20 cellular contexts compared by ENCODE assay signal in genomic region chr2:68833162-68833561, GRCh38. TPM values are rescaled to one million over a fixed set of nuclear protein-coding genes. Genes with fewer than 3 reads are reported as not detected.
DNase-seq lines count a peak whose midpoint lies in the region; ATAC-seq and TF ChIP-seq lines count a peak whose summit lies in the region.
"Had no signal": no experiment of that assay in that cellular context is flagged by ENCODE, and none has a peak within 500 bp of the region (broad histone marks: within the 10 kb centered on the region; RNA-seq: fewer than 3 reads in every experiment).

No MANE protein-coding gene starts in this region.

- H3K9me3 Mint-ChIP-seq in activated CD4-positive, alpha-beta memory T cell treated with anti-CD3 and anti-CD28 coated beads, Interleukin-2, amount 10 ng/mL, durations not matched to agents 7 days and 5 days: no peaks in the 10 kb centered on the region
- H3K9me3 Mint-ChIP-seq in activated CD4-positive, alpha-beta memory T cell treated with anti-CD3 and anti-CD28 coated beads for 36 hours: no peaks in the 10 kb centered on the region
- H3K9me3 Mint-ChIP-seq: activated T-helper 1 cell treated with anti-CD3 and anti-CD28 coated beads, Interleukin-12 subunit alpha, Interleukin-12 subunit beta, Interleukin-2, Interleukin-4 antibody, amounts not matched to agents 30 ng/mL and 10 ng/mL and 1 ng/mL, durations not matched to agents 14 hours and 24 hours and 36 hours had no signal

- no peak for TF ChIP-seq RAD21 in liver (IDR thresholded peaks at IDR 0.05)

- H3K9ac ChIP-seq in liver (ENCODE audit: low read depth in 1 of 2, low read length in 2 of 2): no peak overlapping the region
- H3K9ac ChIP-seq in stomach smooth muscle (ENCODE audit: low read length in 2 of 2): peak overlapping the region in 1 of 2 donors; percentile 52

- H3K27me3 ChIP-seq in SJCRH30 (no peaks in the 10 kb centered on the region), liver (ENCODE audit: control insufficient read depth in 4 of 4, insufficient read depth in 4 of 4, low read length in 3 of 4) (no peaks in the 10 kb centered on the region), stomach smooth muscle (ENCODE audit: control insufficient read depth in 1 of 2, insufficient read depth in 2 of 2, low read length in 2 of 2) (no peaks in the 10 kb centered on the region), foreskin keratinocyte (no peaks in the 10 kb centered on the region)

- H3K27me3 Mint-ChIP-seq in activated CD4-positive, alpha-beta memory T cell treated with anti-CD3 and anti-CD28 coated beads, Interleukin-2, amount 10 ng/mL, durations not matched to agents 7 days and 5 days: no peaks in the 10 kb centered on the region
- H3K27me3 Mint-ChIP-seq in activated CD4-positive, alpha-beta memory T cell treated with anti-CD3 and anti-CD28 coated beads for 36 hours: no peaks in the 10 kb centered on the region
- H3K27me3 Mint-ChIP-seq: CD4-positive, CD25-positive, alpha-beta regulatory T cell had no signal

- TF ChIP-seq CTCF in liver (IDR thresholded peaks at IDR 0.05; ENCODE audit: low read depth, low read length, missing input control) (no peak), foreskin keratinocyte (conservative IDR thresholded peaks at IDR 0.05) (no peak)

- peaks cover 79% of the 10 kb centered on the region for H3K4me1 Mint-ChIP-seq in activated CD4-positive, alpha-beta memory T cell treated with anti-CD3 and anti-CD28 coated beads, Interleukin-2, amount 10 ng/mL, durations not matched to agents 7 days and 5 days
- H3K4me1 Mint-ChIP-seq in activated CD4-positive, alpha-beta memory T cell treated with anti-CD3 and anti-CD28 coated beads for 36 hours (ENCODE audit: low read depth): peaks cover 82% of the 10 kb centered on the region

- peaks cover 41% of the 10 kb centered on the region for H3K4me1 ChIP-seq in SJCRH30
- peaks cover 0 to 6% (median 2%) of the 10 kb centered on the region in 4 donors for H3K4me1 ChIP-seq in liver (ENCODE audit: control insufficient read depth in 4 of 4, insufficient read depth in 4 of 4, low read length in 3 of 4)
- H3K4me1 ChIP-seq in stomach smooth muscle (ENCODE audit: control insufficient read depth, insufficient read depth, low read length): peaks cover 41% of the 10 kb centered on the region
- peaks cover 9% of the 10 kb centered on the region for H3K4me1 ChIP-seq in foreskin keratinocyte

- H3K4me3 ChIP-seq in SJCRH30 (no peak overlapping the region), liver (ENCODE audit: low read depth in 1 of 3, low read length in 3 of 3) (no peak overlapping the region), stomach smooth muscle (ENCODE audit: low read length in 2 of 2) (no peak overlapping the region)

- H3K4me3 Mint-ChIP-seq in activated CD4-positive, alpha-beta memory T cell treated with anti-CD3 and anti-CD28 coated beads, Interleukin-2, amount 10 ng/mL, durations not matched to agents 7 days and 5 days: no peak overlapping the region
- H3K4me3 Mint-ChIP-seq in activated CD4-positive, alpha-beta memory T cell treated with anti-CD3 and anti-CD28 coated beads for 36 hours: no peak overlapping the region

- no peaks in the 10 kb centered on the region for H3K9me3 ChIP-seq in SJCRH30 (replicated peaks)
- no peaks in the 10 kb centered on the region for H3K9me3 ChIP-seq in liver (ENCODE audit: control insufficient read depth in 4 of 4, low read length in 3 of 4)
- no peaks in the 10 kb centered on the region for H3K9me3 ChIP-seq in stomach smooth muscle (ENCODE audit: control insufficient read depth in 2 of 2, low read length in 2 of 2)

- peak overlapping the region; percentile 70 for H3K27ac Mint-ChIP-seq in activated CD4-positive, alpha-beta memory T cell treated with anti-CD3 and anti-CD28 coated beads, Interleukin-2, amount 10 ng/mL, durations not matched to agents 7 days and 5 days
- H3K27ac Mint-ChIP-seq in activated CD4-positive, alpha-beta memory T cell treated with anti-CD3 and anti-CD28 coated beads for 36 hours: no peak overlapping the region

- H3K36me3 Mint-ChIP-seq in activated CD4-positive, alpha-beta memory T cell treated with anti-CD3 and anti-CD28 coated beads, Interleukin-2, amount 10 ng/mL, durations not matched to agents 7 days and 5 days (ENCODE audit: low read depth): peaks cover 20% of the 10 kb centered on the region
- H3K36me3 Mint-ChIP-seq in activated CD4-positive, alpha-beta memory T cell treated with anti-CD3 and anti-CD28 coated beads for 36 hours: no peaks in the 10 kb centered on the region
- H3K36me3 Mint-ChIP-seq: CD4-positive, CD25-positive, alpha-beta regulatory T cell had no signal

- ATAC-seq in foreskin keratinocyte (no peak), GM21529 (IDR thresholded peaks at IDR 0.05; ENCODE audit: unreplicated experiment) (no peak)

- peak overlapping the region; percentile 57 for H3K27ac ChIP-seq in SJCRH30
- peak overlapping the region; percentile 58 to 68 for H3K27ac ChIP-seq in liver (ENCODE audit: low read depth in 1 of 2, low read length in 2 of 2)
- peak overlapping the region; percentile 95 for H3K27ac ChIP-seq in stomach smooth muscle (ENCODE audit: low read length)
- no peak overlapping the region for H3K27ac ChIP-seq in foreskin keratinocyte
- H3K27ac ChIP-seq: 22Rv1 had no signal

- CTCF ChIA-PET in activated CD4-positive, alpha-beta memory T cell treated with anti-CD3 and anti-CD28 coated beads, Interleukin-2, amount 10 ng/mL, durations not matched to agents 7 days and 5 days (lab: Charles Lee): interaction anchor here (1.1 to 4.7 kb wide), 4 partner anchors 81 to 369 kb away, joined by 3 to 28 read pairs (median 6); no protein-coding TSS in a partner anchor
- CTCF ChIA-PET in activated CD4-positive, alpha-beta memory T cell treated with anti-CD3 and anti-CD28 coated beads for 36 hours (lab: Charles Lee): interaction anchor here (1.2 to 5.1 kb wide), 4 partner anchors 77 to 92 kb away, joined by 3 to 53 read pairs (median 4); no protein-coding TSS in a partner anchor

- WGBS in liver: 97% methylated on average over 2 of the region's 2 CpGs

- POLR2A ChIA-PET in activated CD4-positive, alpha-beta memory T cell treated with anti-CD3 and anti-CD28 coated beads, Interleukin-2, amount 10 ng/mL, durations not matched to agents 7 days and 5 days (lab: Charles Lee): interaction anchor here (0.7 to 1.3 kb wide), 4 partner anchors 9 to 93 kb away, joined by 3 read pairs; no protein-coding TSS in a partner anchor
- POLR2A ChIA-PET in activated CD4-positive, alpha-beta memory T cell treated with anti-CD3 and anti-CD28 coated beads for 36 hours (lab: Charles Lee): interaction anchor here (0.5 kb wide), 1 partner anchor 111 kb away, joined by 3 read pairs; no protein-coding TSS in a partner anchor

- H3K36me3 ChIP-seq in SJCRH30 (no peaks in the 10 kb centered on the region), liver (ENCODE audit: control insufficient read depth in 4 of 4, insufficient read depth in 3 of 4, low read depth in 1 of 4, low read length in 3 of 4) (no peaks in the 10 kb centered on the region), stomach smooth muscle (ENCODE audit: control insufficient read depth in 2 of 2, insufficient read depth in 2 of 2, low read length in 2 of 2) (no peaks in the 10 kb centered on the region)

- no peak for DNase-seq in activated CD4-positive, alpha-beta memory T cell treated with anti-CD3 and anti-CD28 coated beads, Interleukin-2, amount 10 ng/mL, durations not matched to agents 7 days and 5 days
- DNase-seq in activated CD4-positive, alpha-beta memory T cell treated with anti-CD3 and anti-CD28 coated beads for 36 hours: no peak
- DNase-seq in SJCRH30 (no peak), NCI-H2029 treated with DMSO at 0.1 percent for 48 hours (lab: John Stamatoyannopoulos, UW) (no peak), foreskin keratinocyte (no peak)
- DNase-seq: activated CD4-positive, alpha-beta T cell treated with anti-CD3 and anti-CD28 coated beads, Interleukin-2, amount 50 U/mL, for 1 hour; H7; MV-4-11; SHP77 treated with DMSO at 0.1 percent for 48 hours; stimulated activated naive CD4-positive, alpha-beta T cell; T1000 had no signal

- intact Hi-C loops in activated CD4-positive, alpha-beta memory T cell treated with anti-CD3 and anti-CD28 coated beads for 36 hours (cut with micrococcal nuclease): loop anchor here (5.0 kb wide), 1 partner anchor 181 kb away; no protein-coding TSS in a partner anchor

TF ChIP-seq in liver, 16 proteins besides CTCF, POLR2A, EP300 and RAD21 (continues in another document):
- TF ChIP-seq EGR1 (IDR thresholded peaks at IDR 0.05; ENCODE audit: low read depth in 2 of 2) (no peak), FOXA1 (IDR thresholded peaks at IDR 0.05) (no peak), HNF4G (IDR thresholded peaks at IDR 0.05) (no peak), ZBTB33 (IDR thresholded peaks at IDR 0.05) (no peak), SP1 (IDR thresholded peaks at IDR 0.05) (no peak), YY1 (IDR thresholded peaks at IDR 0.05) (no peak)

RNA-seq across cellular contexts. Expression of gene BMP10, which starts 38.0 kb away (rescaled TPM):
- under 1 TPM in 1 of 2 experiments, not detected in 1; 0.18 TPM for total RNA-seq in activated CD4-positive, alpha-beta memory T cell treated with anti-CD3 and anti-CD28 coated beads, Interleukin-2, amount 10 ng/mL, durations not matched to agents 7 days and 5 days
- total RNA-seq in activated CD4-positive, alpha-beta memory T cell treated with anti-CD3 and anti-CD28 coated beads for 36 hours: not detected
- 0.08 TPM in 1 of 2 replicates, not detected in the other for total RNA-seq in SJCRH30 (2014; rRNA removed; shearing (Covaris generic))
- 1 to 10 TPM; 8.0 to 9.5 TPM for total RNA-seq in liver
- 1 to 10 TPM in 1 of 2 donors, under 1 TPM in 1; 0.39 to 10.0 TPM for polyA plus RNA-seq in liver
- total RNA-seq in foreskin keratinocyte: not detected in 2 replicates
- polyA plus RNA-seq in foreskin keratinocyte: not detected in 2 replicates
- total RNA-seq: activated T-helper 1 cell treated with anti-CD3 and anti-CD28 coated beads, Interleukin-12 subunit alpha, Interleukin-12 subunit beta, Interleukin-2, Interleukin-4 antibody, amounts not matched to agents 30 ng/mL and 10 ng/mL and 1 ng/mL, durations not matched to agents 14 hours and 24 hours and 36 hours; Daoy; dermis blood vessel endothelial cell; H7 had no signal
- polyA plus RNA-seq: CD4-positive, CD25-positive, alpha-beta regulatory T cell; neural cell had no signal
